In the genomic region with DNA sequence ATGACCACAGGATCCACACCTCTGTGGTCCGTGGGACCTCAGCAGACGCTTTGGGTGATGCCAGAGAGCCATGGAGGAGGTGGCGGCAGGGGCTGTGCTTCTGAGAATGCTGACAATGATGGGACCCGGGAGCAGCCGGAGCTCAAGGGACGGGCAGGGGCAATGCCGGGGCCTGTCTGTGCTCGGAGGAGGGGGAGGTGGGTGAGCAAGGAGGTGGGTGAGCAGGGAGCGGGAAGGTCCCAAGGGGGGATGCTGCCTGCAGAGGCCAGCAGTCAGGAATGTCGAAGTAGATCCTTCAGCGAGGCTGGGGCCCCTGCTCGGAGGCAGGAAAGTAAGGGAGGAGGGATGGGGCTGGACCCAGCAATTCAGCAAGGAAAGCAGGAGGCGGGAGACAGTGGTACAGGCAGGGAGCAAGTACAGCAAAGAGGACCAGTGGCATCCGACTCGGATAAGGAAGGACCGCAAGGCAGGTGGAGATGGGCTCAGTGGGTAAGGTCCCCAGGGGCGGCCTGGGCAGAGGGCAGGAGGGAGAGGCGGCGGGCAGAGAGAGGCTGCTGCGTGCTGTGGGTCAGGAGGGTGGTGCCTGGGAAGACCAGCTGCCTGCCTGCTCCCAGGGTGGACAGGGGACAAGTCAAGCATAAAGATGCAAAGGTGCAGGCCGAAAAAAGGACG, we compare ENCODE assay signal across 17 cellular contexts. TPM values are rescaled to one million over a fixed set of nuclear protein-coding genes. Genes with fewer than 3 reads are reported as not detected.
"Had no signal": no experiment of that assay in that cellular context is flagged by ENCODE, and none has a peak within 500 bp of the region (broad histone marks: within the 10 kb centered on the region; RNA-seq: fewer than 3 reads in every experiment).

No MANE protein-coding gene starts in this region.

- H3K27ac ChIP-seq: brain microvascular endothelial cell had no signal

- H3K36me3 ChIP-seq: brain microvascular endothelial cell had no signal

- H3K27me3 ChIP-seq: brain microvascular endothelial cell had no signal

- FAIRE-seq: TTC549 had no signal

- H3K4me1 Mint-ChIP-seq: activated B cell treated with CpG ODN at 0.5 μM for 24 hours; activated CD4-positive, alpha-beta T cell treated with anti-CD3 and anti-CD28 coated beads, Interleukin-2, amount 10 ng/mL, durations not matched to agents 7 days and 5 days; activated naive CD4-positive, alpha-beta T cell treated with anti-CD3 and anti-CD28 coated beads, Interleukin-2, amount 50 U/mL, for 24 hours; stimulated activated naive CD8-positive, alpha-beta T cell treated with anti-CD3 and anti-CD28 coated beads, Interleukin-15, amount 100 ng/mL, for 72 hours had no signal

- ATAC-seq: left colon; stimulated activated naive CD8-positive, alpha-beta T cell treated with anti-CD3 and anti-CD28 coated beads, Interleukin-15, amount 100 ng/mL, for 72 hours had no signal

- H3K27ac Mint-ChIP-seq: activated B cell treated with CpG ODN at 0.5 μM for 24 hours; activated CD4-positive, alpha-beta T cell treated with anti-CD3 and anti-CD28 coated beads, Interleukin-2, amount 10 ng/mL, durations not matched to agents 7 days and 5 days; activated naive CD4-positive, alpha-beta T cell treated with anti-CD3 and anti-CD28 coated beads, Interleukin-2, amount 50 U/mL, for 24 hours; activated T-helper 2 cell treated with anti-CD3 and anti-CD28 coated beads, Interferon-gamma antibody, Interleukin-2, Interleukin-4, amounts not matched to agents 10 μg/mL and 5 μg/mL and 100 μg/mL, durations not matched to agents 14 hours and 24 hours and 36 hours; stimulated activated naive CD8-positive, alpha-beta T cell treated with anti-CD3 and anti-CD28 coated beads, Interleukin-15, amount 100 ng/mL, for 72 hours had no signal

- H3K4me3 Mint-ChIP-seq: activated B cell treated with CpG ODN at 0.5 μM for 24 hours; activated CD4-positive, alpha-beta T cell treated with anti-CD3 and anti-CD28 coated beads, Interleukin-2, amount 10 ng/mL, durations not matched to agents 7 days and 5 days; activated naive CD4-positive, alpha-beta T cell treated with anti-CD3 and anti-CD28 coated beads, Interleukin-2, amount 50 U/mL, for 24 hours; stimulated activated naive CD8-positive, alpha-beta T cell treated with anti-CD3 and anti-CD28 coated beads, Interleukin-15, amount 100 ng/mL, for 72 hours had no signal

- H3K36me3 Mint-ChIP-seq: activated naive CD4-positive, alpha-beta T cell treated with anti-CD3 and anti-CD28 coated beads, Interleukin-2, amount 50 U/mL, for 24 hours had no signal

- H3K9me3 Mint-ChIP-seq: activated naive CD4-positive, alpha-beta T cell treated with anti-CD3 and anti-CD28 coated beads, Interleukin-2, amount 50 U/mL, for 24 hours; activated T-helper 2 cell treated with anti-CD3 and anti-CD28 coated beads, Interferon-gamma antibody, Interleukin-2, Interleukin-4, amounts not matched to agents 10 μg/mL and 5 μg/mL and 100 μg/mL, durations not matched to agents 14 hours and 24 hours and 36 hours had no signal

- DNase-seq: activated B cell treated with CpG ODN at 0.5 μM for 24 hours; activated CD4-positive, alpha-beta T cell treated with anti-CD3 and anti-CD28 coated beads, Interleukin-2, amount 10 ng/mL, durations not matched to agents 7 days and 5 days; amniotic stem cell; brain microvascular endothelial cell; cerebellar nuclear complex; hypothalamus; left colon; mesendoderm; SIG-M5; stimulated activated CD4-positive, alpha-beta T cell treated with anti-CD3 and anti-CD28 coated beads, Interleukin-15, amount 100 ng/mL, for 24 hours; stimulated activated CD4-positive, alpha-beta T cell treated with anti-CD3 and anti-CD28 coated beads, Interleukin-4, amount 100 ng/mL, for 4 hours; stimulated activated naive CD8-positive, alpha-beta T cell treated with anti-CD3 and anti-CD28 coated beads, Interleukin-15, amount 100 ng/mL, for 72 hours; T-helper 2 cell had no signal

- H3K27me3 Mint-ChIP-seq: activated CD4-positive, alpha-beta T cell treated with anti-CD3 and anti-CD28 coated beads, Interleukin-2, amount 10 ng/mL, durations not matched to agents 7 days and 5 days had no signal

RNA-seq across cellular contexts. Expression of gene ADAMTS2, which starts 49.0 kb away (rescaled TPM):
- total RNA-seq: activated B cell treated with CpG ODN at 0.5 μM for 24 hours; activated CD4-positive, alpha-beta T cell treated with anti-CD3 and anti-CD28 coated beads, Interleukin-2, amount 10 ng/mL, durations not matched to agents 7 days and 5 days; activated T-helper 2 cell treated with anti-CD3 and anti-CD28 coated beads, Interferon-gamma antibody, Interleukin-2, Interleukin-4, amounts not matched to agents 10 μg/mL and 5 μg/mL and 100 μg/mL, durations not matched to agents 14 hours and 24 hours and 36 hours; dermis microvascular lymphatic vessel endothelial cell had no signal
